7 cellular contexts compared by ENCODE assay signal in the genomic region with DNA sequence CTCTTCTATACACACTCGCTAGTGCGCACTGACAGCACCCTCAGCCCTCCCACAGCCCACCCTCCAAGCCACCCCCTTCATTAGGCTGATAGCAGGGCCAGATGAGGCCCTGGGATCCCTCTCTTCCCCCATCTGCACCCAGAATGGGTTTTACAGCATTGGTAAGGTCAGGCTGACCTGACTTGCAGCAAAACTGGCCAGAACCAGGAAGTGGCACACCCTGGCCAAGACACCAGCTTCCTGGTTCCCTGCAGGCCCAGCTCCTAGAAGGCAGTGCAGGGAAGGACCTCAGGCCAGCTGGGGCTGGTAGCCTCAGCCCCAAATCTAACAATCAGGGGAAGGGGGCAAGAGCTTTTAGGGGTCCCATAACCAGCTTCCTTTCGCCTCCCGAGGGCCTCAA. TPM values are rescaled to one million over a fixed set of nuclear protein-coding genes. Genes with fewer than 3 reads are reported as not detected.
DNase-seq lines count a peak whose midpoint lies in the region; ATAC-seq, FAIRE-seq and TF ChIP-seq lines count a peak whose summit lies in the region.

No MANE protein-coding gene starts in this region.

- CTCF ChIA-PET in HepG2 (lab: Yijun Ruan, JAX; ENCODE audit: low intra/inter-chr PET ratio, low total read pairs): no interaction called here

- H3K79me2 ChIP-seq in Loucy (ENCODE audit: insufficient read depth, low read length) (no peaks in the 10 kb centered on the region), HepG2 (ENCODE audit: insufficient read depth, low read length) (no peaks in the 10 kb centered on the region)

- no peaks in the 10 kb centered on the region for H3K9me3 ChIP-seq in Loucy (ENCODE audit: insufficient read depth, low read depth, low read length)
- H3K9me3 ChIP-seq in adipocyte (ENCODE audit: control insufficient read depth, low read length): no peaks in the 10 kb centered on the region
- H3K9me3 ChIP-seq in HepG2 (ENCODE audit: low read length): no peaks in the 10 kb centered on the region
- H3K9me3 ChIP-seq in transverse colon: no peaks in the 10 kb centered on the region
- no peaks in the 10 kb centered on the region for H3K9me3 ChIP-seq in HAP-1

- BruUV-seq in HepG2 (replicated peaks; lab: Mats Ljungman, UMichigan): no TSS peak

- ATAC-seq in HepG2: no peak

- TF ChIP-seq RAD21 in HepG2 (CRISPR knock-in tag; IDR thresholded peaks at IDR 0.05): no peak

- POLR2A ChIA-PET in HepG2 (lab: Yijun Ruan, JAX): interaction anchor here (1.2 to 3.2 kb wide), 3 partner anchors 50 to 87 kb away, joined by 3 to 9 read pairs (median 8); a partner anchor contains a TSS

- peak overlapping the region; percentile 39 for H3K4me2 ChIP-seq in Loucy (ENCODE audit: low read depth, low read length, poor library complexity, severe bottlenecking)
- H3K4me2 ChIP-seq in HepG2 (ENCODE audit: low read depth, low read length): no peak overlapping the region

- FAIRE-seq in HepG2 (lab: Jason Lieb, UNC): no peak

- 92% methylated on average over 4 of the region's 4 CpGs for WGBS in HepG2 (ENCODE audit: low lambda C conversion rate)
- WGBS in transverse colon (ENCODE audit: low coverage in 1 of 2), 2 donors: 46% methylated on average over 4 of the region's 4 CpGs; no CpG with 5 or more reads in 1 of the 2 donors

- H2AFZ ChIP-seq in Loucy (ENCODE audit: low read length) (peak overlapping the region; percentile 76), HepG2 (ENCODE audit: low read length) (no peak overlapping the region)

- no peak for TF ChIP-seq CTCF in Loucy (conservative IDR thresholded peaks at IDR 0.05; ENCODE audit: low read length)
- no peak for TF ChIP-seq CTCF in HepG2 (CRISPR knock-in tag; IDR thresholded peaks at IDR 0.05)
- no peak for TF ChIP-seq CTCF in transverse colon (IDR thresholded peaks at IDR 0.05)

- TF ChIP-seq POLR2A in HepG2 (IDR thresholded peaks at IDR 0.05; ENCODE audit: insufficient read depth in 1 of 2, low read depth in 2 of 2, low read length in 2 of 2): no peak
- peak; percentile 50 for TF ChIP-seq POLR2A in transverse colon (IDR thresholded peaks at IDR 0.05)

- H3K27ac ChIP-seq in HepG2 (ENCODE audit: extremely low read length, insufficient read depth, low read length) (no peak overlapping the region), transverse colon (peak overlapping the region; percentile 92 to 94 (median 93))

- TF ChIP-seq EP300 in HepG2 (IDR thresholded peaks at IDR 0.05; ENCODE audit: low read depth in 2 of 2, low read length in 2 of 2): no peak
- no peak for TF ChIP-seq EP300 in HepG2 (CRISPR knock-in tag; IDR thresholded peaks at IDR 0.05; ENCODE audit: borderline replicate concordance)
- TF ChIP-seq EP300 in transverse colon (IDR thresholded peaks at IDR 0.05; ENCODE audit: low read depth): no peak

- no peak for DNase-seq in adipocyte (ENCODE audit: low read depth)
- DNase-seq in HepG2 (ENCODE audit: low spot score): no peak
- DNase-seq in transverse colon: peak; percentile 79
- DNase-seq in activated CD4-positive, CD25-positive, alpha-beta regulatory T cell treated with anti-CD3 and anti-CD28 coated beads, Interleukin-2, amount 50 U/mL, for 72 hours: no peak
- DNase-seq in HAP-1 (ENCODE audit: low spot score in 2 of 2): no peak
- no peak for DNase-seq in HCEC 1CT

- no peaks in the 10 kb centered on the region for H3K9me2 ChIP-seq in Loucy (replicated peaks; ENCODE audit: low read depth, low read length)

- H3K9ac ChIP-seq in Loucy (ENCODE audit: low read depth, low read length, poor library complexity, severe bottlenecking) (peak overlapping the region; percentile 61), adipocyte (ENCODE audit: low read length) (peak overlapping the region; percentile 77), HepG2 (ENCODE audit: insufficient read depth, low read depth, low read length) (peak overlapping the region; percentile 24; the same call in 1 of the 2 replicates)

- H3K4me1 ChIP-seq in Loucy (ENCODE audit: insufficient read depth, low read length, poor library complexity, severe bottlenecking) (peaks cover 43% of the 10 kb centered on the region), adipocyte (ENCODE audit: control insufficient read depth, insufficient read depth, low read length) (peaks cover 42% of the 10 kb centered on the region), HepG2 (ENCODE audit: insufficient read depth, low read length) (peaks cover 80% of the 10 kb centered on the region), transverse colon (peaks cover 61 to 86% (median 74%) of the 10 kb centered on the region in 4 donors), HAP-1 (peaks cover 4% of the 10 kb centered on the region; the same call in 1 of the 2 replicates)

- H3K4me3 ChIP-seq in Loucy (ENCODE audit: low read length, poor library complexity, severe bottlenecking) (no peak overlapping the region), adipocyte (ENCODE audit: low read length) (no peak overlapping the region), HepG2 (replicated peaks in 1 of 3; ENCODE audit: insufficient read depth in 1 of 3, low read depth in 2 of 3, low read length in 3 of 3) (no peak overlapping the region), transverse colon (no peak overlapping the region), HAP-1 (no peak overlapping the region)

- intact Hi-C loops in HepG2 (cut with micrococcal nuclease; ENCODE audit: unreplicated experiment): no loop called here
- intact Hi-C loops in transverse colon (cut with DNase I; ENCODE audit: low total_unique reads): no loop called here

- H3K36me3 ChIP-seq in Loucy (ENCODE audit: insufficient read depth, low read length) (no peaks in the 10 kb centered on the region), adipocyte (ENCODE audit: control insufficient read depth, insufficient read depth, low read length, severe bottlenecking) (peaks cover 6% of the 10 kb centered on the region), HepG2 (replicated peaks in 1 of 2; ENCODE audit: control insufficient read depth in 1 of 2, insufficient read depth in 2 of 2, low read length in 2 of 2) (no peaks in the 10 kb centered on the region), transverse colon (no peaks in the 10 kb centered on the region), HAP-1 (replicated peaks) (no peaks in the 10 kb centered on the region)

- no peaks in the 10 kb centered on the region for H3F3A ChIP-seq in Loucy (ENCODE audit: low read depth)

- in situ Hi-C loops in HepG2 (cut with HindIII; ENCODE audit: extremely low pct_ligation_motif_present, low pct_unique_long_range_greater_than_20kb) (loop anchor here (10.0 kb wide), 1 partner anchor 215 kb away; no protein-coding TSS in a partner anchor), transverse colon (cut with MboI; ENCODE audit: low pct_ligation_motif_present in 1 of 4, low pct_unique_long_range_greater_than_20kb in 1 of 4, low sequenced_read_pairs in 3 of 4) (no loop called here), HAP-1 (cut with MboI; ENCODE audit: low sequenced_read_pairs) (loop anchor here (10.0 kb wide), 1 partner anchor 95 kb away; no protein-coding TSS in a partner anchor)

- H3K27me3 ChIP-seq in Loucy (ENCODE audit: insufficient read depth, low read length, poor library complexity, severe bottlenecking): no peaks in the 10 kb centered on the region
- H3K27me3 ChIP-seq in adipocyte (replicated peaks; ENCODE audit: control insufficient read depth, insufficient read depth, low read length): no peaks in the 10 kb centered on the region
- H3K27me3 ChIP-seq in HepG2 (ENCODE audit: control insufficient read depth in 1 of 2, insufficient read depth in 2 of 2, low read length in 2 of 2): no peaks in the 10 kb centered on the region
- no peaks in the 10 kb centered on the region for H3K27me3 ChIP-seq in transverse colon
- no peaks in the 10 kb centered on the region for H3K27me3 ChIP-seq in HAP-1 (ENCODE audit: low read depth)

- no peaks in the 10 kb centered on the region for H4K20me1 ChIP-seq in Loucy (ENCODE audit: insufficient read depth, low read length, poor library complexity, severe bottlenecking)
- H4K20me1 ChIP-seq in HepG2 (ENCODE audit: insufficient read depth, low read length): no peaks in the 10 kb centered on the region

RNA-seq across cellular contexts. Expression of a gene that starts 50.0 kb away (rescaled TPM):
- total RNA-seq in HepG2 (2016; rRNA removed; fragmentation: Illumina TruSeq; extraction: Trizol) (181 and 283 TPM in 2 replicates), transverse colon (10 to 100 TPM in 1 of 4 donors, 1 to 10 TPM in 2, under 1 TPM in 1; 0.37 to 11.1 (median 6.5) TPM)
- 33.9 and 36.7 TPM in 2 replicates for total RNA-seq in HepG2 (2016; cell fraction: cytosol; rRNA removed; fragmentation: Illumina TruSeq; extraction: Trizol; ENCODE audit: low read depth)
- 189 and 325 TPM in 2 replicates for total RNA-seq in HepG2 (2016; cell fraction: insoluble cytoplasmic fraction; rRNA removed; fragmentation: Illumina TruSeq; extraction: Trizol)
- 47.2 and 48.2 TPM in 2 replicates for total RNA-seq in HepG2 (2016; cell fraction: membrane; rRNA removed; fragmentation: Illumina TruSeq; extraction: Trizol)
- total RNA-seq in HepG2 (2016; cell fraction: nucleus; rRNA removed; fragmentation: Illumina TruSeq; extraction: Trizol): 63.9 and 73.7 TPM in 2 replicates
- 61.6 and 63.2 TPM in 2 replicates for polyA plus RNA-seq in HepG2 (2011; rRNA removed)
- 68.3 and 71.0 TPM in 2 replicates for polyA plus RNA-seq in HepG2 (2011; cell fraction: cytosol; rRNA removed)
- polyA plus RNA-seq in HepG2 (2011; cell fraction: nucleus; rRNA removed): 11.6 and 14.2 TPM in 2 replicates
- polyA plus RNA-seq in HepG2 (2012): 78.3 and 78.8 TPM in 2 replicates
- 26.6 and 30.8 TPM in 2 replicates for polyA plus RNA-seq in HepG2 (2016; cell fraction: cytosol; fragmentation: Illumina TruSeq; extraction: Trizol; ENCODE audit: low read depth)
- 249 and 259 TPM in 2 replicates for polyA plus RNA-seq in HepG2 (2016; cell fraction: insoluble cytoplasmic fraction; fragmentation: Illumina TruSeq; extraction: Trizol; ENCODE audit: low read depth)
- 32.0 and 32.5 TPM in 2 replicates for polyA plus RNA-seq in HepG2 (2016; cell fraction: membrane; fragmentation: Illumina TruSeq; extraction: Trizol; ENCODE audit: low read depth)
- polyA plus RNA-seq in HepG2 (2016; cell fraction: nucleus; fragmentation: Illumina TruSeq; extraction: Trizol; ENCODE audit: insufficient read depth, low read depth): 75.9 and 84.0 TPM in 2 replicates
- polyA minus RNA-seq in HepG2 (2011; rRNA and poly(A)+ RNA removed; ENCODE audit: low replicate concordance): 47.3 and 53.2 TPM in 2 replicates
- 28.0 and 33.9 TPM in 2 replicates for polyA minus RNA-seq in HepG2 (2011; cell fraction: cytosol; rRNA and poly(A)+ RNA removed)
- polyA minus RNA-seq in HepG2 (2011; cell fraction: nucleus; rRNA and poly(A)+ RNA removed): 17.3 and 18.9 TPM in 2 replicates

RNA-seq across cellular contexts. Expression of a gene that starts 55.4 kb away (rescaled TPM):
- total RNA-seq in HepG2 (2016; rRNA removed; fragmentation: Illumina TruSeq; extraction: Trizol) (4.2 and 7.4 TPM in 2 replicates), transverse colon (10 to 100 TPM; 20.2 to 27.3 (median 24.6) TPM)
- 4.1 and 4.7 TPM in 2 replicates for total RNA-seq in HepG2 (2016; cell fraction: cytosol; rRNA removed; fragmentation: Illumina TruSeq; extraction: Trizol; ENCODE audit: low read depth)
- total RNA-seq in HepG2 (2016; cell fraction: insoluble cytoplasmic fraction; rRNA removed; fragmentation: Illumina TruSeq; extraction: Trizol): 3.5 and 7.9 TPM in 2 replicates
- 7.6 and 8.6 TPM in 2 replicates for total RNA-seq in HepG2 (2016; cell fraction: membrane; rRNA removed; fragmentation: Illumina TruSeq; extraction: Trizol)
- total RNA-seq in HepG2 (2016; cell fraction: nucleus; rRNA removed; fragmentation: Illumina TruSeq; extraction: Trizol): 9.6 and 11.9 TPM in 2 replicates
- polyA plus RNA-seq in HepG2 (2011; rRNA removed): 12.9 and 14.4 TPM in 2 replicates
- 8.1 and 8.6 TPM in 2 replicates for polyA plus RNA-seq in HepG2 (2011; cell fraction: cytosol; rRNA removed)
- 36.7 and 43.5 TPM in 2 replicates for polyA plus RNA-seq in HepG2 (2011; cell fraction: nucleus; rRNA removed)
- 9.8 and 10.2 TPM in 2 replicates for polyA plus RNA-seq in HepG2 (2012)
- polyA plus RNA-seq in HepG2 (2016; cell fraction: cytosol; fragmentation: Illumina TruSeq; extraction: Trizol; ENCODE audit: low read depth): 9.4 and 11.1 TPM in 2 replicates
- polyA plus RNA-seq in HepG2 (2016; cell fraction: insoluble cytoplasmic fraction; fragmentation: Illumina TruSeq; extraction: Trizol; ENCODE audit: low read depth): 9.2 and 10.0 TPM in 2 replicates
- 15.4 and 16.0 TPM in 2 replicates for polyA plus RNA-seq in HepG2 (2016; cell fraction: membrane; fragmentation: Illumina TruSeq; extraction: Trizol; ENCODE audit: low read depth)
- 33.7 and 36.2 TPM in 2 replicates for polyA plus RNA-seq in HepG2 (2016; cell fraction: nucleus; fragmentation: Illumina TruSeq; extraction: Trizol; ENCODE audit: insufficient read depth, low read depth)
- polyA minus RNA-seq in HepG2 (2011; rRNA and poly(A)+ RNA removed; ENCODE audit: low replicate concordance): 2.9 and 6.8 TPM in 2 replicates
- 5.1 and 7.3 TPM in 2 replicates for polyA minus RNA-seq in HepG2 (2011; cell fraction: cytosol; rRNA and poly(A)+ RNA removed)
- 6.6 and 8.2 TPM in 2 replicates for polyA minus RNA-seq in HepG2 (2011; cell fraction: nucleus; rRNA and poly(A)+ RNA removed)

Comparison
In these comparisons a context has a peak if more than half of its experiments do, and no peak if none do; other contexts are left out.
1. H3K9ac ChIP-seq: peak in every context shown above with its lines; median percentile 77 in adipocyte; 61 in Loucy; 24 in HepG2.
2. in situ Hi-C loops: an anchor here in HepG2 (10.0 kb wide) and HAP-1 (10.0 kb wide); none called in transverse colon.